Comparison of ENCODE assay signal across 14 cellular contexts in genomic region chr16:10813123-10813455, GRCh38. TPM values are rescaled to one million over a fixed set of nuclear protein-coding genes. Genes with fewer than 3 reads are reported as not detected.
"Had no signal": no experiment of that assay in that cellular context is flagged by ENCODE, and none has a peak within 500 bp of the region (broad histone marks: within the 10 kb centered on the region; RNA-seq: fewer than 3 reads in every experiment).

No MANE protein-coding gene starts in this region.

- DNase-seq: activated CD4-positive, alpha-beta T cell treated with anti-CD3 and anti-CD28 coated beads, Interleukin-2, amount 50 U/mL, for 4 hours; activated CD4-positive, CD25-positive, alpha-beta regulatory T cell treated with anti-CD3 and anti-CD28 coated beads, Interleukin-2, amount 50 U/mL, for 72 hours; adrenal gland; caudate nucleus; colonic mucosa; effector CD4-positive, alpha-beta T cell; heart right ventricle; stimulated activated CD4-positive, alpha-beta T cell treated with anti-CD3 and anti-CD28 coated beads, Interleukin-4, amount 100 ng/mL, for 24 hours; thyroid gland had no signal

- H3K27ac Mint-ChIP-seq: activated naive CD4-positive, alpha-beta T cell treated with anti-CD3 and anti-CD28 coated beads for 36 hours had no signal

- H3K4me3 Mint-ChIP-seq: activated naive CD4-positive, alpha-beta T cell treated with anti-CD3 and anti-CD28 coated beads for 36 hours; T-helper 2 cell treated with Interferon-gamma antibody and Interleukin-4, amounts not matched to agents 5 μg/mL and 100 μg/mL, for 36 hours had no signal

- ATAC-seq: left lobe of liver had no signal

- H3K9me3 Mint-ChIP-seq: activated T-helper 1 cell treated with anti-CD3 and anti-CD28 coated beads, Interleukin-12 subunit alpha, Interleukin-12 subunit beta, Interleukin-2, Interleukin-4 antibody, amounts not matched to agents 30 ng/mL and 10 ng/mL and 1 ng/mL, durations not matched to agents 14 hours and 24 hours and 36 hours; T-helper 2 cell treated with Interferon-gamma antibody and Interleukin-4, amounts not matched to agents 5 μg/mL and 100 μg/mL, for 36 hours had no signal

RNA-seq across cellular contexts. Expression of gene TVP23A, which starts 5.5 kb away (rescaled TPM):
- total RNA-seq: activated naive CD4-positive, alpha-beta T cell treated with anti-CD3 and anti-CD28 coated beads for 36 hours; activated T-helper 1 cell treated with anti-CD3 and anti-CD28 coated beads, Interleukin-12 subunit alpha, Interleukin-12 subunit beta, Interleukin-2, Interleukin-4 antibody, amounts not matched to agents 30 ng/mL and 10 ng/mL and 1 ng/mL, durations not matched to agents 14 hours and 24 hours and 36 hours; left lobe of liver; osteocyte had no signal
